ENCODE assay signal across 23 cellular contexts in genomic region chr12:16228067-16228466, GRCh38.
DNase-seq lines count a peak whose midpoint lies in the region; ATAC-seq and TF ChIP-seq lines count a peak whose summit lies in the region.
"Had no signal": no experiment of that assay in that cellular context is flagged by ENCODE, and none has a peak within 500 bp of the region (broad histone marks: within the 10 kb centered on the region; RNA-seq: fewer than 3 reads in every experiment).

No MANE protein-coding gene starts in this region.

- ATAC-seq in GM18499 (IDR thresholded peaks at IDR 0.05; ENCODE audit: insufficient read depth, unreplicated experiment) (peak; percentile 73), GM19397 (IDR thresholded peaks at IDR 0.05; ENCODE audit: unreplicated experiment) (peak; percentile 76), HG03521 (IDR thresholded peaks at IDR 0.05; ENCODE audit: unreplicated experiment) (peak; percentile 64), HG03175 (IDR thresholded peaks at IDR 0.05; ENCODE audit: unreplicated experiment) (no peak), SK-N-SH treated with all-trans-retinoic acid at 6 μM for 48 hours (no peak)
- ATAC-seq: activated CD8-positive, alpha-beta T cell treated with anti-CD3 and anti-CD28 coated beads for 36 hours; gastrocnemius medialis; left cardiac atrium; psoas muscle had no signal

- DNase-seq in fibroblast of mammary gland (ENCODE audit: low read depth): peak; percentile 39
- DNase-seq in NCI-H1105 (lab: John Stamatoyannopoulos, UW): no peak
- no peak for DNase-seq in SIG-M5 (lab: John Stamatoyannopoulos, UW)
- DNase-seq: activated B cell treated with CpG ODN at 0.5 μM for 24 hours; activated CD8-positive, alpha-beta T cell treated with anti-CD3 and anti-CD28 coated beads for 36 hours; activated naive CD4-positive, alpha-beta T cell treated with anti-CD3 and anti-CD28 coated beads, Interleukin-2, amount 50 U/mL, for 16 hours; activated T-cell treated with anti-CD3 and anti-CD28 coated beads, Interleukin-2, amount 50 U/mL, for 24 hours; AML-193; Caco-2; EL; gastrocnemius medialis; H7; left cardiac atrium; NCI-H1694; NCI-H226; nephron progenitor cell; psoas muscle; spleen had no signal

- no peak for TF ChIP-seq CTCF in fibroblast of mammary gland (conservative IDR thresholded peaks at IDR 0.05; ENCODE audit: control insufficient read depth, insufficient read depth, low read depth, low read length)

- no peak overlapping the region for H3K4me3 ChIP-seq in fibroblast of mammary gland (ENCODE audit: control insufficient read depth, low read depth, low read length)
- H3K4me3 ChIP-seq: gastrocnemius medialis, psoas muscle, spleen had no signal

TF ChIP-seq in SK-N-SH treated with all-trans-retinoic acid at 6 μM for 48 hours, 23 proteins besides CTCF, POLR2A, EP300 and RAD21:
- no peak for TF ChIP-seq ISL1 (CRISPR knock-in tag; IDR thresholded peaks at IDR 0.05)

Comparison
In these comparisons a context has a peak if more than half of its experiments do, and no peak if none do; other contexts are left out.
1. ATAC-seq: peak in GM18499 (single experiment), GM19397 (single experiment) and HG03521 (single experiment); none in HG03175 (single experiment) and SK-N-SH treated with all-trans-retinoic acid at 6 μM for 48 hours (single experiment).